8 cellular contexts compared by ENCODE assay signal in the genomic region with DNA sequence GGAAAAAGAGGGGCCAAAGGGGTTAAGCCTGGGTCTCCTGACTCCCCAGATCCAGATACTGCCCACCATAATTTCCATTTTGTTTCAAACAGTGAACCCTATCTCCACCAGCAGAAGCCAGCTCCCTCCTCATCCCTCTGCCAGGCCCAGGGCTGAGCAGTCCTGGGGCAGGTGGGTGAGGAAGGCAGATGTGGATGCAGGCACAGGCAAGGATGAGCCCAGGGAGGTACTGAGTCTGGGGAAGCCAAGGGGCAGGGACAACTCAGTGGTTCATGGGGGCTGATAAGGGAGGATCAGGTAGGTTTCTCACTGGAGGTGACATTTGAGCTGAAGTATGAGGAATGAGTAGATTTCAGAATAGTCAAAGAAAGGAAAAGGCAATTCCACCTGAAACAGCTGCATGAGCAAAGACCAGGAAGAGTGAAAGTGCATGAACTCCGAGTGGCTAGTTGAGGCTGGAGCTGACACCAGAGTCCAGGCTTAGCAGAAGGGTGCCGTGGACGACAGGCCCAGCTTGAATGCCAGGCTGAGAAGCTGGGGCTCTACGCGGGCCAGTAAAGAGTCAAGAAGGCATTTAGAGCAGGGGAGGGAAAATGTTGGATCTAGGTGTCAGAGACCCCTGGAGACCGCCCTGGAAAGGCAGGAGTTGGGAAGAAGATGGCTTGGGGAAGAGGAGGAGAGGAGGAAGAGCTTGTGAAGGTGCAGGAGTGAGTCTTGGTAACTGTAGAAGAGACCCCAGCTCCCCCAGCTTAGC. TPM values are rescaled to one million over a fixed set of nuclear protein-coding genes. Genes with fewer than 3 reads are reported as not detected.
A peak's percentile ranks its signal among the peaks of the same experiment; 100 is the strongest.
DNase-seq lines count a peak whose midpoint lies in the region; ATAC-seq, FAIRE-seq and TF ChIP-seq lines count a peak whose summit lies in the region.

No MANE protein-coding gene starts in this region.

- H3K9me3 ChIP-seq in kidney (ENCODE audit: control insufficient read depth in 1 of 2, low read length in 2 of 2) (no peaks in the 10 kb centered on the region), suprapubic skin (no peaks in the 10 kb centered on the region)

- in situ Hi-C loops in GM13977 (cut with MboI; ENCODE audit: low pct_unique_long_range_greater_than_20kb, low sequenced_read_pairs, unreplicated experiment) = loop anchor here (25.0 kb wide), 1 partner anchor 167 kb away; no protein-coding TSS in a partner anchor

- peak overlapping the region; percentile 90 for H3K27ac Mint-ChIP-seq in activated CD4-positive, alpha-beta T cell treated with anti-CD3 and anti-CD28 coated beads, Interleukin-2, amount 10 ng/mL, durations not matched to agents 24 days and 14 days
- H3K27ac Mint-ChIP-seq in activated naive CD8-positive, alpha-beta T cell = peak overlapping the region; percentile 89

- peaks cover 50% of the 10 kb centered on the region for H3K4me1 Mint-ChIP-seq in activated CD4-positive, alpha-beta T cell treated with anti-CD3 and anti-CD28 coated beads, Interleukin-2, amount 10 ng/mL, durations not matched to agents 24 days and 14 days
- H3K4me1 Mint-ChIP-seq in activated naive CD8-positive, alpha-beta T cell (ENCODE audit: low read depth) = peaks cover 56% of the 10 kb centered on the region

- no peaks in the 10 kb centered on the region for H3K27me3 Mint-ChIP-seq in activated CD4-positive, alpha-beta T cell treated with anti-CD3 and anti-CD28 coated beads, Interleukin-2, amount 10 ng/mL, durations not matched to agents 24 days and 14 days
- H3K27me3 Mint-ChIP-seq in activated naive CD8-positive, alpha-beta T cell = no peaks in the 10 kb centered on the region

- peaks cover 22% of the 10 kb centered on the region for H3K36me3 Mint-ChIP-seq in activated CD4-positive, alpha-beta T cell treated with anti-CD3 and anti-CD28 coated beads, Interleukin-2, amount 10 ng/mL, durations not matched to agents 24 days and 14 days (ENCODE audit: low read depth)
- H3K36me3 Mint-ChIP-seq in activated naive CD8-positive, alpha-beta T cell = peaks cover 4% of the 10 kb centered on the region

- H3K27ac ChIP-seq in kidney (ENCODE audit: low read depth in 2 of 2, low read length in 2 of 2) = peak overlapping the region; percentile 83 to 95
- peak overlapping the region; percentile 97 for H3K27ac ChIP-seq in suprapubic skin

- WGBS in suprapubic skin = 14% methylated on average over 6 of the region's 6 CpGs

- no peak for TF ChIP-seq CTCF in kidney (IDR thresholded peaks at IDR 0.05; ENCODE audit: borderline replicate concordance, extremely low read depth, insufficient read depth)
- no peak for TF ChIP-seq CTCF in suprapubic skin (IDR thresholded peaks at IDR 0.05)
- no peak for TF ChIP-seq CTCF in GM13977 (IDR thresholded peaks at IDR 0.05; ENCODE audit: extremely low read depth, insufficient read depth, missing control alignments)

- DNase-seq in activated CD4-positive, alpha-beta T cell treated with anti-CD3 and anti-CD28 coated beads, Interleukin-2, amount 10 ng/mL, durations not matched to agents 24 days and 14 days = no peak
- no peak for DNase-seq in activated CD4-positive, alpha-beta T cell treated with anti-CD3 and anti-CD28 coated beads for 48 hours
- DNase-seq in kidney (no peak), suprapubic skin (ENCODE audit: low spot score in 2 of 2) (peak in 1 of 2 donors; percentile 65), GM13977 (ENCODE audit: low spot score) (no peak), NOMO-1 treated with dmso at 0.1 percent for 144 hours (lab: John Stamatoyannopoulos, UW; ENCODE audit: unreplicated experiment) (no peak)

- no peak for TF ChIP-seq POLR2A in suprapubic skin (IDR thresholded peaks at IDR 0.05)

- H3K4me1 ChIP-seq in kidney (ENCODE audit: control insufficient read depth in 1 of 2, insufficient read depth in 1 of 2, low read depth in 1 of 2, low read length in 2 of 2) (peaks cover 33 to 42% of the 10 kb centered on the region in 2 donors), suprapubic skin (peaks cover 86% of the 10 kb centered on the region)

- intact Hi-C loops in activated CD4-positive, alpha-beta T cell treated with anti-CD3 and anti-CD28 coated beads, Interleukin-2, amount 10 ng/mL, durations not matched to agents 24 days and 14 days (cut with micrococcal nuclease) = loop anchor here (1.0 kb wide), 1 partner anchor 35 kb away; no protein-coding TSS in a partner anchor
- intact Hi-C loops in kidney (cut with DNase I) = no loop called here

- H3K9ac ChIP-seq in kidney (ENCODE audit: low read length in 2 of 2) = peak overlapping the region; percentile 27 to 41

- ATAC-seq in HG02678 (IDR thresholded peaks at IDR 0.05; ENCODE audit: unreplicated experiment) = no peak

- H3K27me3 ChIP-seq in suprapubic skin = no peaks in the 10 kb centered on the region

- no peaks in the 10 kb centered on the region for H3K9me3 Mint-ChIP-seq in activated CD4-positive, alpha-beta T cell treated with anti-CD3 and anti-CD28 coated beads, Interleukin-2, amount 10 ng/mL, durations not matched to agents 24 days and 14 days
- H3K9me3 Mint-ChIP-seq in activated naive CD8-positive, alpha-beta T cell (ENCODE audit: low read depth) = no peaks in the 10 kb centered on the region

- H3K4me3 ChIP-seq in kidney (ENCODE audit: low read length in 2 of 2) = peak overlapping the region; percentile 60 to 80
- H3K4me3 ChIP-seq in suprapubic skin = peak overlapping the region; percentile 87

- no peak for TF ChIP-seq EP300 in suprapubic skin (IDR thresholded peaks at IDR 0.05)

- FAIRE-seq in kidney (lab: Jason Lieb, UNC) = no peak

- no peak overlapping the region for H3K4me3 Mint-ChIP-seq in activated CD4-positive, alpha-beta T cell treated with anti-CD3 and anti-CD28 coated beads, Interleukin-2, amount 10 ng/mL, durations not matched to agents 24 days and 14 days
- H3K4me3 Mint-ChIP-seq in activated naive CD8-positive, alpha-beta T cell = peak overlapping the region; percentile 90

- peaks cover 3 to 9% of the 10 kb centered on the region in 2 donors for H3K36me3 ChIP-seq in kidney (ENCODE audit: control insufficient read depth in 1 of 2, insufficient read depth in 2 of 2, low read length in 2 of 2)
- H3K36me3 ChIP-seq in suprapubic skin = peaks cover 3% of the 10 kb centered on the region

RNA-seq across cellular contexts. Expression of gene CIC, which starts 10.3 kb away (rescaled TPM):
- total RNA-seq in activated CD4-positive, alpha-beta T cell treated with anti-CD3 and anti-CD28 coated beads, Interleukin-2, amount 10 ng/mL, durations not matched to agents 24 days and 14 days = 61.2 and 65.6 TPM in 2 replicates
- total RNA-seq in kidney (90.9 TPM), suprapubic skin (10 to 100 TPM; 57.5 to 91.6 (median 81.9) TPM)
- 18.8 TPM for polyA plus RNA-seq in kidney (ENCODE audit: insufficient read depth, low read depth, low replicate concordance)

RNA-seq across cellular contexts. Expression of gene PRR19, which starts 22.6 kb away (rescaled TPM):
- 1.3 and 1.6 TPM in 2 replicates for total RNA-seq in activated CD4-positive, alpha-beta T cell treated with anti-CD3 and anti-CD28 coated beads, Interleukin-2, amount 10 ng/mL, durations not matched to agents 24 days and 14 days
- total RNA-seq in kidney = 0.47 TPM
- 0.71 TPM for polyA plus RNA-seq in kidney (ENCODE audit: insufficient read depth, low read depth, low replicate concordance)
- total RNA-seq in suprapubic skin = 1 to 10 TPM in 2 of 4 donors, under 1 TPM in 2; 0.73 to 1.7 (median 1.1) TPM

RNA-seq across cellular contexts. Expression of gene PAFAH1B3, which starts 23.1 kb away (rescaled TPM):
- total RNA-seq in activated CD4-positive, alpha-beta T cell treated with anti-CD3 and anti-CD28 coated beads, Interleukin-2, amount 10 ng/mL, durations not matched to agents 24 days and 14 days = 49.1 and 50.4 TPM in 2 replicates
- total RNA-seq in kidney = 22.0 TPM
- polyA plus RNA-seq in kidney (ENCODE audit: insufficient read depth, low read depth, low replicate concordance) = 38.3 TPM
- total RNA-seq in suprapubic skin = 10 to 100 TPM; 14.4 to 33.0 (median 18.9) TPM

RNA-seq across cellular contexts. Expression of gene ERF, which starts 24.4 kb away (rescaled TPM):
- 71.6 and 82.3 TPM in 2 replicates for total RNA-seq in activated CD4-positive, alpha-beta T cell treated with anti-CD3 and anti-CD28 coated beads, Interleukin-2, amount 10 ng/mL, durations not matched to agents 24 days and 14 days
- 61.2 TPM for total RNA-seq in kidney
- 31.1 TPM for polyA plus RNA-seq in kidney (ENCODE audit: insufficient read depth, low read depth, low replicate concordance)
- total RNA-seq in suprapubic skin = 10 to 100 TPM; 36.8 to 49.5 (median 45.8) TPM

RNA-seq across cellular contexts. Expression of gene TMEM145, which starts 33.8 kb away (rescaled TPM):
- total RNA-seq in activated CD4-positive, alpha-beta T cell treated with anti-CD3 and anti-CD28 coated beads, Interleukin-2, amount 10 ng/mL, durations not matched to agents 24 days and 14 days = 0.78 and 0.82 TPM in 2 replicates
- total RNA-seq in kidney = not detected
- polyA plus RNA-seq in kidney (ENCODE audit: insufficient read depth, low read depth, low replicate concordance) = not detected
- total RNA-seq in suprapubic skin = 1 to 10 TPM in 1 of 4 donors, not detected in 3; 4.2 TPM
